Comparison of ENCODE assay signal across 2 cellular contexts in genomic region chr7:101647876-101648275, GRCh38. TPM values are rescaled to one million over a fixed set of nuclear protein-coding genes. Genes with fewer than 3 reads are reported as not detected.
"Had no signal": no experiment of that assay in that cellular context is flagged by ENCODE, and none has a peak within 500 bp of the region (broad histone marks: within the 10 kb centered on the region; RNA-seq: fewer than 3 reads in every experiment).

No MANE protein-coding gene starts in this region.

RNA-seq across cellular contexts. Expression of gene MYL10, which starts 18.8 kb away (rescaled TPM):
- total RNA-seq: MCF 10A, NCI-H460 had no signal
